ENCODE assay signal across 8 cellular contexts in genomic region chr6:7589221-7589620, GRCh38. TPM values are rescaled to one million over a fixed set of nuclear protein-coding genes. Genes with fewer than 3 reads are reported as not detected.
A peak's percentile ranks its signal among the peaks of the same experiment; 100 is the strongest.
DNase-seq lines count a peak whose midpoint lies in the region; ATAC-seq and TF ChIP-seq lines count a peak whose summit lies in the region.

No MANE protein-coding gene starts in this region.

- peak overlapping the region; percentile 78 to 95 for H3K4me3 ChIP-seq in tibial artery

- no peaks in the 10 kb centered on the region for H3K27me3 ChIP-seq in tibial artery

- H3K4me1 Mint-ChIP-seq in activated naive CD4-positive, alpha-beta T cell treated with anti-CD3 and anti-CD28 coated beads, Interleukin-2, amount 50 U/mL, for 24 hours = peaks cover 53% of the 10 kb centered on the region
- peaks cover 40% of the 10 kb centered on the region for H3K4me1 Mint-ChIP-seq in activated T-helper 1 cell treated with anti-CD3 and anti-CD28 coated beads, Interleukin-12 subunit alpha, Interleukin-12 subunit beta, Interleukin-2, Interleukin-4 antibody, amounts not matched to agents 30 ng/mL and 10 ng/mL and 1 ng/mL, durations not matched to agents 14 hours and 24 hours and 36 hours (ENCODE audit: low read depth)
- peaks cover 36 to 45% of the 10 kb centered on the region in 2 donors for H3K4me1 Mint-ChIP-seq in immature natural killer cell

- H3K27ac Mint-ChIP-seq in activated naive CD4-positive, alpha-beta T cell treated with anti-CD3 and anti-CD28 coated beads, Interleukin-2, amount 50 U/mL, for 24 hours = peak overlapping the region; percentile 92
- no peak overlapping the region for H3K27ac Mint-ChIP-seq in activated T-helper 1 cell treated with anti-CD3 and anti-CD28 coated beads, Interleukin-12 subunit alpha, Interleukin-12 subunit beta, Interleukin-2, Interleukin-4 antibody, amounts not matched to agents 30 ng/mL and 10 ng/mL and 1 ng/mL, durations not matched to agents 14 hours and 24 hours and 36 hours
- peak overlapping the region; percentile 85 to 96 (median 91) for H3K27ac Mint-ChIP-seq in immature natural killer cell

- ATAC-seq in GM19463 (IDR thresholded peaks at IDR 0.05; ENCODE audit: unreplicated experiment) = no peak

- H3K9me3 ChIP-seq in tibial artery = no peaks in the 10 kb centered on the region

- DNase-seq in activated naive CD4-positive, alpha-beta T cell treated with Interleukin-2 at 50 U/mL for 16 hours = no peak
- no peak for DNase-seq in activated T-helper 1 cell treated with anti-CD3 and anti-CD28 coated beads, Interleukin-12 subunit alpha, Interleukin-12 subunit beta, Interleukin-2, Interleukin-4 antibody, amounts not matched to agents 30 ng/mL and 10 ng/mL and 1 ng/mL, durations not matched to agents 14 hours and 24 hours and 36 hours (ENCODE audit: low spot score)
- DNase-seq in immature natural killer cell (no peak), tibial artery (no peak), cerebellum (ENCODE audit: low spot score) (no peak), DMS79 treated with DMSO at 0.1 percent for 48 hours (lab: John Stamatoyannopoulos, UW) (no peak)

- H3K27me3 Mint-ChIP-seq in activated naive CD4-positive, alpha-beta T cell treated with anti-CD3 and anti-CD28 coated beads, Interleukin-2, amount 50 U/mL, for 24 hours = no peaks in the 10 kb centered on the region
- peaks cover 3% of the 10 kb centered on the region for H3K27me3 Mint-ChIP-seq in activated T-helper 1 cell treated with anti-CD3 and anti-CD28 coated beads, Interleukin-12 subunit alpha, Interleukin-12 subunit beta, Interleukin-2, Interleukin-4 antibody, amounts not matched to agents 30 ng/mL and 10 ng/mL and 1 ng/mL, durations not matched to agents 14 hours and 24 hours and 36 hours (ENCODE audit: insufficient read depth)
- peaks cover 5% of the 10 kb centered on the region in 3 donors for H3K27me3 Mint-ChIP-seq in immature natural killer cell (ENCODE audit: low read depth in 3 of 3)

- H3K4me1 ChIP-seq in tibial artery = peaks cover 0 to 31% (median 16%) of the 10 kb centered on the region in 4 donors

- H3K36me3 ChIP-seq in tibial artery = peaks cover 1 to 8% (median 3%) of the 10 kb centered on the region in 3 donors

- no peaks in the 10 kb centered on the region for H3K36me3 Mint-ChIP-seq in activated naive CD4-positive, alpha-beta T cell treated with anti-CD3 and anti-CD28 coated beads, Interleukin-2, amount 50 U/mL, for 24 hours
- H3K36me3 Mint-ChIP-seq in activated T-helper 1 cell treated with anti-CD3 and anti-CD28 coated beads, Interleukin-12 subunit alpha, Interleukin-12 subunit beta, Interleukin-2, Interleukin-4 antibody, amounts not matched to agents 30 ng/mL and 10 ng/mL and 1 ng/mL, durations not matched to agents 14 hours and 24 hours and 36 hours (ENCODE audit: low read depth) = peaks cover 13% of the 10 kb centered on the region
- no peaks in the 10 kb centered on the region for H3K36me3 Mint-ChIP-seq in immature natural killer cell

- peak overlapping the region; percentile 98 for H3K4me3 Mint-ChIP-seq in activated naive CD4-positive, alpha-beta T cell treated with anti-CD3 and anti-CD28 coated beads, Interleukin-2, amount 50 U/mL, for 24 hours
- H3K4me3 Mint-ChIP-seq in activated T-helper 1 cell treated with anti-CD3 and anti-CD28 coated beads, Interleukin-12 subunit alpha, Interleukin-12 subunit beta, Interleukin-2, Interleukin-4 antibody, amounts not matched to agents 30 ng/mL and 10 ng/mL and 1 ng/mL, durations not matched to agents 14 hours and 24 hours and 36 hours = peak overlapping the region; percentile 100
- peak overlapping the region; percentile 97 to 100 (median 99) for H3K4me3 Mint-ChIP-seq in immature natural killer cell

- no peak for TF ChIP-seq CTCF in tibial artery (IDR thresholded peaks at IDR 0.05)

- peak overlapping the region; percentile 75 to 76 for H3K27ac ChIP-seq in tibial artery

- intact Hi-C loops in activated T-helper 1 cell treated with anti-CD3 and anti-CD28 coated beads, Interleukin-12 subunit alpha, Interleukin-12 subunit beta, Interleukin-2, Interleukin-4 antibody, amounts not matched to agents 30 ng/mL and 10 ng/mL and 1 ng/mL, durations not matched to agents 14 hours and 24 hours and 36 hours (cut with micrococcal nuclease) = no loop called here
- intact Hi-C loops in tibial artery (cut with DNase I; ENCODE audit: low total_unique reads) = loop anchor here (10.0 kb wide), 1 partner anchor 284 kb away; no protein-coding TSS in a partner anchor

- no peaks in the 10 kb centered on the region for H3K9me3 Mint-ChIP-seq in activated naive CD4-positive, alpha-beta T cell treated with anti-CD3 and anti-CD28 coated beads, Interleukin-2, amount 50 U/mL, for 24 hours
- no peaks in the 10 kb centered on the region for H3K9me3 Mint-ChIP-seq in activated T-helper 1 cell treated with anti-CD3 and anti-CD28 coated beads, Interleukin-12 subunit alpha, Interleukin-12 subunit beta, Interleukin-2, Interleukin-4 antibody, amounts not matched to agents 30 ng/mL and 10 ng/mL and 1 ng/mL, durations not matched to agents 14 hours and 24 hours and 36 hours
- no peaks in the 10 kb centered on the region for H3K9me3 Mint-ChIP-seq in immature natural killer cell

RNA-seq across cellular contexts. Expression of gene SNRNP48, which starts 0.8 kb away (rescaled TPM):
- total RNA-seq in activated T-helper 1 cell treated with anti-CD3 and anti-CD28 coated beads, Interleukin-12 subunit alpha, Interleukin-12 subunit beta, Interleukin-2, Interleukin-4 antibody, amounts not matched to agents 30 ng/mL and 10 ng/mL and 1 ng/mL, durations not matched to agents 14 hours and 24 hours and 36 hours = 17.7 and 18.0 TPM in 2 replicates
- 1 to 10 TPM; 4.2 to 10.0 (median 9.8) TPM for polyA plus RNA-seq in immature natural killer cell
- total RNA-seq in cerebellum = 21.5 TPM

RNA-seq across cellular contexts. Expression of gene DSP, which starts 47.8 kb away (rescaled TPM):
- total RNA-seq in activated T-helper 1 cell treated with anti-CD3 and anti-CD28 coated beads, Interleukin-12 subunit alpha, Interleukin-12 subunit beta, Interleukin-2, Interleukin-4 antibody, amounts not matched to agents 30 ng/mL and 10 ng/mL and 1 ng/mL, durations not matched to agents 14 hours and 24 hours and 36 hours = not detected in 2 replicates
- polyA plus RNA-seq in immature natural killer cell = not detected
- 9.9 TPM for total RNA-seq in cerebellum

Comparison
In these comparisons a context has a peak if more than half of its experiments do, and no peak if none do; other contexts are left out.
1. RNA of gene DSP, which starts 47.8 kb away (total RNA-seq): 9.9 TPM in cerebellum (single experiment); not detected in activated T-helper 1 cell treated with anti-CD3 and anti-CD28 coated beads, Interleukin-12 subunit alpha, Interleukin-12 subunit beta, Interleukin-2, Interleukin-4 antibody, amounts not matched to agents 30 ng/mL and 10 ng/mL and 1 ng/mL, durations not matched to agents 14 hours and 24 hours and 36 hours; every median in the first group is over 10 times any median in the second.
2. Peak in every context shown above with its lines, with median percentiles within 50 percentile points of each other: H3K4me3 Mint-ChIP-seq.